1 cellular context compared by ENCODE assay signal in genomic region chr7:72587267-72587666, GRCh38.
A peak's percentile ranks its signal among the peaks of the same experiment; 100 is the strongest.
TF ChIP-seq lines count a peak whose summit lies in the region.

No MANE protein-coding gene starts in this region.

TF ChIP-seq in K562, 482 proteins besides CTCF, POLR2A, EP300 and RAD21 (continued from another document):
- peak; percentile 97 for TF ChIP-seq ATF7 (IDR thresholded peaks at IDR 0.05)
